In the genomic region with DNA sequence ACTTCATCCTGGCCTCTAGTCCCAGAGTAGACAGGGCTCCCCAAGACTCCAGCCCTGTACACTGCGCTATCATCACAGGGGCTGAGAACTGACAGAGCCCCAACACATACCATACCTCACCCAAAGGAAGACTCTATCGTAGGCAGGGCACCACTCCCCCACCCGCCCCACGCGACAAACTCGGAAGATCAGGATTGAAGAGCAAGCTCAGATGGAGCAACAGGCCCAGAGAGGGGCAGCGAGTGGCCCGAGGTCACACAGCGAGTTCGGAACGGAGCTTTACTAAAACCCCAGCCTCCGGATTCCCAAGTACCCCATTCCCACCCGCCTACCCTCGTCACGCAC, we compare ENCODE assay signal across 1 cellular context.
TF ChIP-seq lines count a peak whose summit lies in the region.

No MANE protein-coding gene starts in this region.

TF ChIP-seq in K562, 482 proteins besides CTCF, POLR2A, EP300 and RAD21 (continued from another document and continues in another):
- TF ChIP-seq, protein P1, sequence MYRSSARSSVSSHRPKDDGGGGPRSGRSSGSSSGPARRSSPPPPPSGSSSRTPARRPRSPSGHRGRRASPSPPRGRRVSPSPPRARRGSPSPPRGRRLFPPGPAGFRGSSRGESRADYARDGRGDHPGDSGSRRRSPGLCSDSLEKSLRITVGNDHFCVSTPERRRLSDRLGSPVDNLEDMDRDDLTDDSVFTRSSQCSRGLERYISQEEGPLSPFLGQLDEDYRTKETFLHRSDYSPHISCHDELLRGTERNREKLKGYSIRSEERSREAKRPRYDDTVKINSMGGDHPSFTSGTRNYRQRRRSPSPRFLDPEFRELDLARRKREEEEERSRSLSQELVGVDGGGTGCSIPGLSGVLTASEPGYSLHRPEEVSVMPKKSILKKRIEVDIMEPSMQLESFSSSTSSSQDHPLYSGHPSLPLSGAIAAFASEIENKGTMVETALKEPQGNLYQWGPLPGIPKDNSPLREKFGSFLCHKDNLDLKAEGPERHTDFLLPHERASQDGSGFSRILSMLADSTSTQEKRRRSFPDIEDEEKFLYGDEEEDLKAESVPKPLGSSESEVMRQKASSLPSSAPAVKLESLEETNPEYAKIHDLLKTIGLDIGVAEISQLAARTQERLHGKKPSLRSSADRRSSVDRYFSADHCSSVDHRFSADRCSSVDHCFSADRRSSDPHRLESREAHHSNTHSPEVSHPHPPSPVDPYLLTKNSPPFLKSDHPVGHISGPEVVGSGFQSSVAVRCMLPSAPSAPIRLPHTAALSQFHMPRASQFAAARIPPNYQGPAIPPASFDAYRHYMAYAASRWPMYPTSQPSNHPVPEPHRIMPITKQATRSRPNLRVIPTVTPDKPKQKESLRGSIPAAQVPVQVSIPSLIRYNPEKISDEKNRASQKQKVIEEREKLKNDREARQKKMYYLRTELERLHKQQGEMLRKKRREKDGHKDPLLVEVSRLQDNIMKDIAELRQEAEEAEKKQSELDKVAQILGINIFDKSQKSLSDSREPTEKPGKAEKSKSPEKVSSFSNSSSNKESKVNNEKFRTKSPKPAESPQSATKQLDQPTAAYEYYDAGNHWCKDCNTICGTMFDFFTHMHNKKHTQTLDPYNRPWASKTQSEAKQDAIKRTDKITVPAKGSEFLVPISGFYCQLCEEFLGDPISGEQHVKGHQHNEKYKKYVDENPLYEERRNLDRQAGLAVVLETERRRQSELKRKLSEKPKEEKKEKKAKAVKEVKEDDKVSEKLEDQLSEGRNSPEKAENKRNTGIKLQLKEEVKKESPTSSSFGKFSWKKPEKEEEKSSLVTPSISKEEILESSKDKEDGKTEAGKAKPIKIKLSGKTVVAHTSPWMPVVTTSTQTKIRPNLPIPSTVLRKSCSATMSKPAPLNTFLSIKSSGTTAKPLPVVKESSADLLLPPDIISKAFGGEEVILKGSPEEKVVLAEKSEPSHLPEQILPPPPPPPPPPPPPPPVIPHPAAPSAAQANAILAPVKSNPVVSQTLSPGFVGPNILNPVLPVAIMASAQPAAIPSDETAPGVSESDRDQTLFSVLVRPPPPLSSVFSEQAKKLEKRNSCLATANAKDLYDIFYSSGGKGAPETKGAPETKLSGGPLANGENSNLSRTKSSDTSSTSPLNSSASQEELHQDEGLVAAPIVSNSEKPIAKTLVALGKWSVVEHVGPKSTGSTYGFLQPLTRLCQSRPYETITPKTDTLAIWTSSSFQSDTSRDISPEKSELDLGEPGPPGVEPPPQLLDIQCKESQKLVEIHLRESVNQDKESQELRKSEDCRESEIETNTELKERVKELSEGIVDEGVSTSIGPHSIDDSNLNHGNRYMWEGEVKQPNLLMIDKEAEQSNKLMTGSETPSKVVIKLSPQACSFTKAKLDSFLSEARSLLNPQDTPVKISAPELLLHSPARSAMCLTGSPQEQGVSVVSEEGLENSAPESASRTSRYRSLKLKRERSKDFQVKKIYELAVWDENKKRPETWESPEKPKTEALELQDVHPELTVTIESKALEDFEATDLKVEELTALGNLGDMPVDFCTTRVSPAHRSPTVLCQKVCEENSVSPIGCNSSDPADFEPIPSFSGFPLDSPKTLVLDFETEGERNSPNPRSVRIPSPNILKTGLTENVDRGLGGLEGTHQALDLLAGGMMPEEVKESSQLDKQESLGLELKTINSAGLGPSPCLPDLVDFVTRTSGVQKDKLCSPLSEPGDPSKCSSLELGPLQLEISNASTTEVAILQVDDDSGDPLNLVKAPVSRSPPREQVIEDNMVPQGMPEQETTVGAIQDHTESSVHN (IDR thresholded peaks at IDR 0.05; ENCODE audit: borderline replicate concordance in 1 of 2, low read depth in 1 of 2) = no peak
- TF ChIP-seq GTF2E2 (tag; IDR thresholded peaks at IDR 0.05) = no peak
- TF ChIP-seq, protein P2, sequence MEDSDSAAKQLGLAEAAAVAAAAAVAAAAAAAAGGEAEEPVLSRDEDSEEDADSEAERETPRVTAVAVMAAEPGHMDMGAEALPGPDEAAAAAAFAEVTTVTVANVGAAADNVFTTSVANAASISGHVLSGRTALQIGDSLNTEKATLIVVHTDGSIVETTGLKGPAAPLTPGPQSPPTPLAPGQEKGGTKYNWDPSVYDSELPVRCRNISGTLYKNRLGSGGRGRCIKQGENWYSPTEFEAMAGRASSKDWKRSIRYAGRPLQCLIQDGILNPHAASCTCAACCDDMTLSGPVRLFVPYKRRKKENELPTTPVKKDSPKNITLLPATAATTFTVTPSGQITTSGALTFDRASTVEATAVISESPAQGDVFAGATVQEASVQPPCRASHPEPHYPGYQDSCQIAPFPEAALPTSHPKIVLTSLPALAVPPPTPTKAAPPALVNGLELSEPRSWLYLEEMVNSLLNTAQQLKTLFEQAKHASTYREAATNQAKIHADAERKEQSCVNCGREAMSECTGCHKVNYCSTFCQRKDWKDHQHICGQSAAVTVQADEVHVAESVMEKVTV (CRISPR knock-in tag; IDR thresholded peaks at IDR 0.05) = no peak
- TF ChIP-seq, protein P3, sequence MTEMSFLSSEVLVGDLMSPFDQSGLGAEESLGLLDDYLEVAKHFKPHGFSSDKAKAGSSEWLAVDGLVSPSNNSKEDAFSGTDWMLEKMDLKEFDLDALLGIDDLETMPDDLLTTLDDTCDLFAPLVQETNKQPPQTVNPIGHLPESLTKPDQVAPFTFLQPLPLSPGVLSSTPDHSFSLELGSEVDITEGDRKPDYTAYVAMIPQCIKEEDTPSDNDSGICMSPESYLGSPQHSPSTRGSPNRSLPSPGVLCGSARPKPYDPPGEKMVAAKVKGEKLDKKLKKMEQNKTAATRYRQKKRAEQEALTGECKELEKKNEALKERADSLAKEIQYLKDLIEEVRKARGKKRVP (CRISPR knock-in tag; IDR thresholded peaks at IDR 0.05) = no peak
- no peak for TF ChIP-seq ATF7 (IDR thresholded peaks at IDR 0.05)
- no peak for TF ChIP-seq HSF4 (CRISPR knock-in tag; IDR thresholded peaks at IDR 0.05; ENCODE audit: borderline replicate concordance)
- TF ChIP-seq, protein P4, sequence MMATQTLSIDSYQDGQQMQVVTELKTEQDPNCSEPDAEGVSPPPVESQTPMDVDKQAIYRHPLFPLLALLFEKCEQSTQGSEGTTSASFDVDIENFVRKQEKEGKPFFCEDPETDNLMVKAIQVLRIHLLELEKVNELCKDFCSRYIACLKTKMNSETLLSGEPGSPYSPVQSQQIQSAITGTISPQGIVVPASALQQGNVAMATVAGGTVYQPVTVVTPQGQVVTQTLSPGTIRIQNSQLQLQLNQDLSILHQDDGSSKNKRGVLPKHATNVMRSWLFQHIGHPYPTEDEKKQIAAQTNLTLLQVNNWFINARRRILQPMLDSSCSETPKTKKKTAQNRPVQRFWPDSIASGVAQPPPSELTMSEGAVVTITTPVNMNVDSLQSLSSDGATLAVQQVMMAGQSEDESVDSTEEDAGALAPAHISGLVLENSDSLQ (IDR thresholded peaks at IDR 0.05) = no peak
- TF ChIP-seq NRF1 (conservative IDR thresholded peaks at IDR 0.05 in 1 of 2, IDR thresholded peaks at IDR 0.05 in 1 of 2) = no peak
- TF ChIP-seq, protein P5, sequence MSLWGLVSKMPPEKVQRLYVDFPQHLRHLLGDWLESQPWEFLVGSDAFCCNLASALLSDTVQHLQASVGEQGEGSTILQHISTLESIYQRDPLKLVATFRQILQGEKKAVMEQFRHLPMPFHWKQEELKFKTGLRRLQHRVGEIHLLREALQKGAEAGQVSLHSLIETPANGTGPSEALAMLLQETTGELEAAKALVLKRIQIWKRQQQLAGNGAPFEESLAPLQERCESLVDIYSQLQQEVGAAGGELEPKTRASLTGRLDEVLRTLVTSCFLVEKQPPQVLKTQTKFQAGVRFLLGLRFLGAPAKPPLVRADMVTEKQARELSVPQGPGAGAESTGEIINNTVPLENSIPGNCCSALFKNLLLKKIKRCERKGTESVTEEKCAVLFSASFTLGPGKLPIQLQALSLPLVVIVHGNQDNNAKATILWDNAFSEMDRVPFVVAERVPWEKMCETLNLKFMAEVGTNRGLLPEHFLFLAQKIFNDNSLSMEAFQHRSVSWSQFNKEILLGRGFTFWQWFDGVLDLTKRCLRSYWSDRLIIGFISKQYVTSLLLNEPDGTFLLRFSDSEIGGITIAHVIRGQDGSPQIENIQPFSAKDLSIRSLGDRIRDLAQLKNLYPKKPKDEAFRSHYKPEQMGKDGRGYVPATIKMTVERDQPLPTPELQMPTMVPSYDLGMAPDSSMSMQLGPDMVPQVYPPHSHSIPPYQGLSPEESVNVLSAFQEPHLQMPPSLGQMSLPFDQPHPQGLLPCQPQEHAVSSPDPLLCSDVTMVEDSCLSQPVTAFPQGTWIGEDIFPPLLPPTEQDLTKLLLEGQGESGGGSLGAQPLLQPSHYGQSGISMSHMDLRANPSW (CRISPR knock-in tag; IDR thresholded peaks at IDR 0.05) = no peak
- no peak for TF ChIP-seq ZNF324 (CRISPR knock-in tag; IDR thresholded peaks at IDR 0.05)
- TF ChIP-seq ZNF644 (tag; IDR thresholded peaks at IDR 0.05; ENCODE audit: low read depth) = no peak
- TF ChIP-seq, protein P6, sequence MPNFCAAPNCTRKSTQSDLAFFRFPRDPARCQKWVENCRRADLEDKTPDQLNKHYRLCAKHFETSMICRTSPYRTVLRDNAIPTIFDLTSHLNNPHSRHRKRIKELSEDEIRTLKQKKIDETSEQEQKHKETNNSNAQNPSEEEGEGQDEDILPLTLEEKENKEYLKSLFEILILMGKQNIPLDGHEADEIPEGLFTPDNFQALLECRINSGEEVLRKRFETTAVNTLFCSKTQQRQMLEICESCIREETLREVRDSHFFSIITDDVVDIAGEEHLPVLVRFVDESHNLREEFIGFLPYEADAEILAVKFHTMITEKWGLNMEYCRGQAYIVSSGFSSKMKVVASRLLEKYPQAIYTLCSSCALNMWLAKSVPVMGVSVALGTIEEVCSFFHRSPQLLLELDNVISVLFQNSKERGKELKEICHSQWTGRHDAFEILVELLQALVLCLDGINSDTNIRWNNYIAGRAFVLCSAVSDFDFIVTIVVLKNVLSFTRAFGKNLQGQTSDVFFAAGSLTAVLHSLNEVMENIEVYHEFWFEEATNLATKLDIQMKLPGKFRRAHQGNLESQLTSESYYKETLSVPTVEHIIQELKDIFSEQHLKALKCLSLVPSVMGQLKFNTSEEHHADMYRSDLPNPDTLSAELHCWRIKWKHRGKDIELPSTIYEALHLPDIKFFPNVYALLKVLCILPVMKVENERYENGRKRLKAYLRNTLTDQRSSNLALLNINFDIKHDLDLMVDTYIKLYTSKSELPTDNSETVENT (CRISPR knock-in tag; IDR thresholded peaks at IDR 0.05) = no peak
- TF ChIP-seq CEBPB (tag; IDR thresholded peaks at IDR 0.05) = no peak
- TF ChIP-seq, protein P7, sequence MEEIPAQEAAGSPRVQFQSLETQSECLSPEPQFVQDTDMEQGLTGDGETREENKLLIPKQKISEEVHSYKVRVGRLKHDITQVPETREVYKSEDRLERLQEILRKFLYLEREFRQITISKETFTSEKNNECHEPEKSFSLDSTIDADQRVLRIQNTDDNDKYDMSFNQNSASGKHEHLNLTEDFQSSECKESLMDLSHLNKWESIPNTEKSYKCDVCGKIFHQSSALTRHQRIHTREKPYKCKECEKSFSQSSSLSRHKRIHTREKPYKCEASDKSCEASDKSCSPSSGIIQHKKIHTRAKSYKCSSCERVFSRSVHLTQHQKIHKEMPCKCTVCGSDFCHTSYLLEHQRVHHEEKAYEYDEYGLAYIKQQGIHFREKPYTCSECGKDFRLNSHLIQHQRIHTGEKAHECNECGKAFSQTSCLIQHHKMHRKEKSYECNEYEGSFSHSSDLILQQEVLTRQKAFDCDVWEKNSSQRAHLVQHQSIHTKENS (CRISPR knock-in tag; IDR thresholded peaks at IDR 0.05) = no peak
- TF ChIP-seq ZSCAN29 (IDR thresholded peaks at IDR 0.05) = peak; percentile 45; the same call in 1 of the 2 replicates
- no peak for TF ChIP-seq ZNF124 (CRISPR knock-in tag; IDR thresholded peaks at IDR 0.05)
- no peak for TF ChIP-seq MED1 (CRISPR knock-in tag; IDR thresholded peaks at IDR 0.05; ENCODE audit: borderline replicate concordance)
- TF ChIP-seq, protein P8, sequence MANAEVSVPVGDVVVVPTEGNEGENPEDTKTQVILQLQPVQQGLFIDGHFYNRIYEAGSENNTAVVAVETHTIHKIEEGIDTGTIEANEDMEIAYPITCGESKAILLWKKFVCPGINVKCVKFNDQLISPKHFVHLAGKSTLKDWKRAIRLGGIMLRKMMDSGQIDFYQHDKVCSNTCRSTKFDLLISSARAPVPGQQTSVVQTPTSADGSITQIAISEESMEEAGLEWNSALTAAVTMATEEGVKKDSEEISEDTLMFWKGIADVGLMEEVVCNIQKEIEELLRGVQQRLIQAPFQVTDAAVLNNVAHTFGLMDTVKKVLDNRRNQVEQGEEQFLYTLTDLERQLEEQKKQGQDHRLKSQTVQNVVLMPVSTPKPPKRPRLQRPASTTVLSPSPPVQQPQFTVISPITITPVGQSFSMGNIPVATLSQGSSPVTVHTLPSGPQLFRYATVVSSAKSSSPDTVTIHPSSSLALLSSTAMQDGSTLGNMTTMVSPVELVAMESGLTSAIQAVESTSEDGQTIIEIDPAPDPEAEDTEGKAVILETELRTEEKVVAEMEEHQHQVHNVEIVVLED (CRISPR knock-in tag; IDR thresholded peaks at IDR 0.05) = no peak
- TF ChIP-seq, protein P9, sequence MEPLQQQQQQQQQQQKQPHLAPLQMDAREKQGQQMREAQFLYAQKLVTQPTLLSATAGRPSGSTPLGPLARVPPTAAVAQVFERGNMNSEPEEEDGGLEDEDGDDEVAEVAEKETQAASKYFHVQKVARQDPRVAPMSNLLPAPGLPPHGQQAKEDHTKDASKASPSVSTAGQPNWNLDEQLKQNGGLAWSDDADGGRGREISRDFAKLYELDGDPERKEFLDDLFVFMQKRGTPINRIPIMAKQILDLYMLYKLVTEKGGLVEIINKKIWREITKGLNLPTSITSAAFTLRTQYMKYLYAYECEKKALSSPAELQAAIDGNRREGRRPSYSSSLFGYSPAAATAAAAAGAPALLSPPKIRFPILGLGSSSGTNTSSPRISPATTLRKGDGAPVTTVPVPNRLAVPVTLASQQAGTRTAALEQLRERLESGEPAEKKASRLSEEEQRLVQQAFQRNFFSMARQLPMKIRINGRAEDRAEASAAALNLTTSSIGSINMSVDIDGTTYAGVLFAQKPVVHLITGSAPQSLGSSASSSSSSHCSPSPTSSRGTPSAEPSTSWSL (CRISPR knock-in tag; IDR thresholded peaks at IDR 0.05; ENCODE audit: borderline replicate concordance) = no peak
- no peak for TF ChIP-seq SP2 (IDR thresholded peaks at IDR 0.05; ENCODE audit: extremely low read depth, low read depth, low read length, poor library complexity, severe bottlenecking)
- no peak for TF ChIP-seq YY1 (IDR thresholded peaks at IDR 0.05; ENCODE audit: borderline replicate concordance in 1 of 3, control insufficient read depth in 1 of 3, extremely low read depth in 1 of 3, insufficient read depth in 3 of 3, insufficient read length in 1 of 3, insufficient replicate concordance in 2 of 3, low read depth in 1 of 3, low read length in 2 of 3)
